Comparison of ENCODE assay signal across 8 cellular contexts in the genomic region with DNA sequence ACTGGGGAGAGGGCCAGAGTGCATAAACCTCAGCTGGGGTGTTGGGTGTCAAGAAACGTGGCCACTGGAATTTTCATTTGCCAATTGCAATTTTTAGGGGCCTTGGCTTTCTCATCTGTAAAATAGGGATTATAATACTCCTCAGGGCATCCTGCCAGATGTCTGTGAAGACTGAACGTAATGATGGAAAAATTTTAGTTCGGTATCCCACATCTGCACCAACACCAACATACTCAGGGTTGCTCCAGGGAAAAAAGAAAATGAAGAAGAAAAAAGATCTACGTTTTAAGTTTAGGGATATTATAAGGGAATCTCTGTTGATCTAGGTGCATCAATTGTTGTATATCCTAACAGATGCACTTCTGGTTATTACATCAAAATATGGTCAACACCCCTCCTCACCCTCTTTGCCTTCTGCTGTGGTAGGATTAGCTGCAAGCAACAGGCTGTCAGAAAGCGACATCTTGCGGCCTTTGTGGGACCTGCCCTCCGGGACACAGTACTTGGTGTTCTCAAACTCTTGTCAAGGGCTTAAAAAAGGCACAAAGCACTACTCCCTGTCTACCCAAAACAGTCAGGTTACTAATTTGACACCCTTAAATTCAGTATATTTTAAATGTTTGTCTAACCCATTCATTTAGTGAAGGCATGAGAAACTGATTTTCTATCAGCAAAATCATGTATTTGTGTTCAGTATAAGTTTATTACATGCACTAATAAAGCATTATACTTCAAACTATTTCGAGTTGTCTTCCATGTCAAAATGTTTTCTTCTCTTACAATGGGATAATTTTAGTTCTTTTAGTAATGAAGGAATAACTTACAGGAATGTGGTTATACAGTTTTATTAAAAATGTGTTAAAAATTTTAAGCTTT. TPM values are rescaled to one million over a fixed set of nuclear protein-coding genes. Genes with fewer than 3 reads are reported as not detected.
DNase-seq lines count a peak whose midpoint lies in the region; ATAC-seq and TF ChIP-seq lines count a peak whose summit lies in the region.

No MANE protein-coding gene starts in this region.

- H3K36me3 ChIP-seq in adipocyte (ENCODE audit: control insufficient read depth, insufficient read depth, low read length, severe bottlenecking), result no peaks in the 10 kb centered on the region
- H3K36me3 ChIP-seq in left ventricle myocardium inferior, result no peaks in the 10 kb centered on the region

- peaks cover 7 to 11% of the 10 kb centered on the region in 2 donors for H3K27me3 Mint-ChIP-seq in T-cell

- no peak overlapping the region for H3K27ac ChIP-seq in left ventricle myocardium inferior (replicated peaks)

- POLR2A ChIA-PET in T-cell (lab: Charles Lee), result no interaction called here

- peaks cover 0 to 3% (median 2%) of the 10 kb centered on the region in 3 donors for H3K4me1 Mint-ChIP-seq in T-cell

- no peak overlapping the region for H3K4me3 Mint-ChIP-seq in T-cell

- no peaks in the 10 kb centered on the region for H3K9me3 Mint-ChIP-seq in T-cell

- DNase-seq in Daoy (ENCODE audit: low read depth), result peak; percentile 86
- peak; percentile 65 for DNase-seq in HFF-Myc (ENCODE audit: extremely low read depth, low read depth)
- peak; percentile 66 to 88 (median 67) for DNase-seq in NCI-H1417 (lab: John Stamatoyannopoulos, UW)
- DNase-seq in T-cell, result peak; percentile 59 to 86 (median 79)
- peak; percentile 93 for DNase-seq in adipocyte (ENCODE audit: low read depth)
- peak; percentile 77 for DNase-seq in left ventricle myocardium inferior
- DNase-seq in retina, result peak; percentile 70

- peak; percentile 98 to 100 (median 100) for ATAC-seq in T-cell (replicated peaks in 1 of 4)
- no peak for ATAC-seq in GM19455 (IDR thresholded peaks at IDR 0.05; ENCODE audit: unreplicated experiment)

- H3K9ac ChIP-seq in adipocyte (ENCODE audit: low read length), result no peak overlapping the region

- no peaks in the 10 kb centered on the region for H3K9me3 ChIP-seq in adipocyte (ENCODE audit: control insufficient read depth, low read length)
- no peaks in the 10 kb centered on the region for H3K9me3 ChIP-seq in left ventricle myocardium inferior (replicated peaks)

- H3K4me1 ChIP-seq in adipocyte (ENCODE audit: control insufficient read depth, insufficient read depth, low read length), result no peaks in the 10 kb centered on the region
- no peaks in the 10 kb centered on the region for H3K4me1 ChIP-seq in left ventricle myocardium inferior

- intact Hi-C loops in left ventricle myocardium inferior (cut with micrococcal nuclease), result loop anchor here (2.0 to 5.0 kb wide), 2 partner anchors 56 to 341 kb away; a partner anchor contains a TSS

- H3K4me3 ChIP-seq in HFF-Myc (replicated peaks; ENCODE audit: low read depth, low read length) (no peak overlapping the region), adipocyte (ENCODE audit: low read length) (no peak overlapping the region), left ventricle myocardium inferior (no peak overlapping the region)

- H3K27me3 ChIP-seq in adipocyte (replicated peaks; ENCODE audit: control insufficient read depth, insufficient read depth, low read length) (no peaks in the 10 kb centered on the region), left ventricle myocardium inferior (ENCODE audit: low read depth) (peaks cover 11% of the 10 kb centered on the region)

- CTCF ChIA-PET in T-cell (lab: Charles Lee), result interaction anchor here (0.5 to 2.0 kb wide), 9 partner anchors 8 to 340 kb away, joined by 3 to 5 read pairs (median 3); a partner anchor contains a TSS

- no peak overlapping the region for H3K27ac Mint-ChIP-seq in T-cell

- no peaks in the 10 kb centered on the region for H3K36me3 Mint-ChIP-seq in T-cell

- TF ChIP-seq CTCF in HFF-Myc (IDR thresholded peaks at IDR 0.05; ENCODE audit: low read depth, low read length, missing control alignments) (peak; percentile 93), left ventricle myocardium inferior (IDR thresholded peaks at IDR 0.05; ENCODE audit: borderline replicate concordance) (peak; percentile 94)

RNA-seq across cellular contexts. Expression of a gene that starts 8.3 kb away (rescaled TPM):
- total RNA-seq in Daoy (2014; rRNA removed; shearing (Covaris generic)), result 7.9 and 11.9 TPM in 2 replicates
- total RNA-seq in T-cell (10 to 100 TPM in 1 of 5 donors, 1 to 10 TPM in 4; 4.5 to 10.7 (median 7.1) TPM), left ventricle myocardium inferior (1.7 TPM)
